12 cellular contexts compared by ENCODE assay signal in the genomic region with DNA sequence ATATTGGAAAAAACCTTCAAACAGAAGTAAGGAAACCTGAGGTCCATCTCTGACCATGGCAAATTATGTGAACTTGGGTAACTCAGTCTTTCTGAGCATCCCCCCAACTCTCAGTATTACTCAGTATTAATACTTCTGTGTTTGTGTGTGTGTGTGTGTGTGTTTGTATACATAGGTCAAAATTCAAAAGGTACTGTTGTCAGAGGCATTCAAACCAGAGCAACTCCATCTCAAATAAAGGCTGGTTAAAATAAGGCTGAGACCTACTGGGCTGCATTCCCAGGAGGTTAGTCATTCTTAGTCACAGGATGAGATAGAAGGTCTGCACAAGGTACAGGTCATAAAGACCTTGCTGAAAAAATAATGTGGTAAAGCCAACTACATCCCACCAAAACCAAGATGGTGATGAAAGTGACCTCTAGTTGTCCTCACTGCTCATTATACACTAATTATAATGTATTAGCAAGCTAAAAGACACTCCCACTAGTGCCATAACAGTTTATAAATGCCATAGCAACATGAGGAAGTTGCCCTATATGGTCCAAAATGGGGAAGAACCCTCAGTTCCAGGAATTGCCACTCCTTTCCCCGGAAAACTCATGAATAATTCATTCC. TPM values are rescaled to one million over a fixed set of nuclear protein-coding genes. Genes with fewer than 3 reads are reported as not detected.
A peak's percentile ranks its signal among the peaks of the same experiment; 100 is the strongest.
DNase-seq lines count a peak whose midpoint lies in the region; ATAC-seq and TF ChIP-seq lines count a peak whose summit lies in the region.
"Had no signal": no experiment of that assay in that cellular context is flagged by ENCODE, and none has a peak within 500 bp of the region (broad histone marks: within the 10 kb centered on the region; RNA-seq: fewer than 3 reads in every experiment).

No MANE protein-coding gene starts in this region.

- no peak for TF ChIP-seq POLR2A in vagina (IDR thresholded peaks at IDR 0.05)

- H3K36me3 ChIP-seq in vagina: no peaks in the 10 kb centered on the region

- TF ChIP-seq CTCF in AG09309 (IDR thresholded peaks at IDR 0.05; ENCODE audit: control insufficient read depth, insufficient read depth, low read depth, low read length, missing control alignments) (no peak), nephron progenitor cell (IDR thresholded peaks at IDR 0.05) (no peak), vagina (IDR thresholded peaks at IDR 0.05) (no peak)

- no peak overlapping the region for H3K27ac ChIP-seq in vagina

- no peaks in the 10 kb centered on the region for H3K4me1 Mint-ChIP-seq in nephron progenitor cell
- no peaks in the 10 kb centered on the region for H3K4me1 Mint-ChIP-seq in activated T-helper 2 cell treated with anti-CD3 and anti-CD28 coated beads, Interferon-gamma antibody, Interleukin-2, Interleukin-4, amounts not matched to agents 10 μg/mL and 5 μg/mL and 100 μg/mL, durations not matched to agents 14 hours and 24 hours and 36 hours (ENCODE audit: low read depth)
- H3K4me1 Mint-ChIP-seq: CD4-positive, alpha-beta memory T cell had no signal

- no peaks in the 10 kb centered on the region for H3K9me3 ChIP-seq in vagina

- H3K27ac Mint-ChIP-seq in nephron progenitor cell: no peak overlapping the region
- H3K27ac Mint-ChIP-seq in activated T-helper 2 cell treated with anti-CD3 and anti-CD28 coated beads, Interferon-gamma antibody, Interleukin-2, Interleukin-4, amounts not matched to agents 10 μg/mL and 5 μg/mL and 100 μg/mL, durations not matched to agents 14 hours and 24 hours and 36 hours: no peak overlapping the region
- H3K27ac Mint-ChIP-seq: CD4-positive, alpha-beta memory T cell had no signal

- H3K9me3 Mint-ChIP-seq in nephron progenitor cell: peaks cover 18% of the 10 kb centered on the region
- H3K9me3 Mint-ChIP-seq in activated T-helper 2 cell treated with anti-CD3 and anti-CD28 coated beads, Interferon-gamma antibody, Interleukin-2, Interleukin-4, amounts not matched to agents 10 μg/mL and 5 μg/mL and 100 μg/mL, durations not matched to agents 14 hours and 24 hours and 36 hours: no peaks in the 10 kb centered on the region

- TF ChIP-seq RAD21 in Ishikawa (IDR thresholded peaks at IDR 0.05; ENCODE audit: low read depth): no peak

- peaks cover 9% of the 10 kb centered on the region for H3K4me1 ChIP-seq in vagina

- H3K27me3 ChIP-seq in vagina: no peaks in the 10 kb centered on the region

- ATAC-seq in HG03520 (IDR thresholded peaks at IDR 0.05; ENCODE audit: unreplicated experiment): no peak

- intact Hi-C loops in vagina (cut with DNase I): no loop called here
- intact Hi-C loops in activated T-helper 2 cell treated with anti-CD3 and anti-CD28 coated beads, Interferon-gamma antibody, Interleukin-2, Interleukin-4, amounts not matched to agents 10 μg/mL and 5 μg/mL and 100 μg/mL, durations not matched to agents 14 hours and 24 hours and 36 hours (cut with micrococcal nuclease): no loop called here

- H3K27me3 Mint-ChIP-seq in nephron progenitor cell (ENCODE audit: low read depth, poor library complexity): peaks cover 7% of the 10 kb centered on the region
- peaks cover 15% of the 10 kb centered on the region for H3K27me3 Mint-ChIP-seq in activated T-helper 2 cell treated with anti-CD3 and anti-CD28 coated beads, Interferon-gamma antibody, Interleukin-2, Interleukin-4, amounts not matched to agents 10 μg/mL and 5 μg/mL and 100 μg/mL, durations not matched to agents 14 hours and 24 hours and 36 hours (ENCODE audit: low read depth)

- TF ChIP-seq EP300 in Ishikawa (IDR thresholded peaks at IDR 0.05; ENCODE audit: borderline replicate concordance): peak; percentile 42; the same call in 1 of the 2 replicates

- DNase-seq in AG09309 (ENCODE audit: low read depth): peak; percentile 67
- peak; percentile 86 for DNase-seq in astrocyte of the hippocampus (ENCODE audit: low read depth, low spot score)
- peak; percentile 91 for DNase-seq in kidney tubule cell (ENCODE audit: low spot score)
- no peak for DNase-seq in nephron progenitor cell
- DNase-seq in vagina (ENCODE audit: extremely low spot score in 2 of 2): no peak
- no peak for DNase-seq in activated T-helper 2 cell treated with anti-CD3 and anti-CD28 coated beads, Interferon-gamma antibody, Interleukin-2, Interleukin-4, amounts not matched to agents 10 μg/mL and 5 μg/mL and 100 μg/mL, durations not matched to agents 14 hours and 24 hours and 36 hours (ENCODE audit: low spot score)
- DNase-seq: activated T-cell treated with anti-CD3 and anti-CD28 coated beads for 4 hours; CD4-positive, alpha-beta memory T cell; SHP77 treated with DMSO at 0.1 percent for 48 hours had no signal

- H3K4me3 Mint-ChIP-seq in nephron progenitor cell: no peak overlapping the region
- no peak overlapping the region for H3K4me3 Mint-ChIP-seq in activated T-helper 2 cell treated with anti-CD3 and anti-CD28 coated beads, Interferon-gamma antibody, Interleukin-2, Interleukin-4, amounts not matched to agents 10 μg/mL and 5 μg/mL and 100 μg/mL, durations not matched to agents 14 hours and 24 hours and 36 hours (ENCODE audit: low read depth)
- H3K4me3 Mint-ChIP-seq: CD4-positive, alpha-beta memory T cell had no signal

- no peaks in the 10 kb centered on the region for H3K36me3 Mint-ChIP-seq in nephron progenitor cell (ENCODE audit: low read depth)
- H3K36me3 Mint-ChIP-seq in activated T-helper 2 cell treated with anti-CD3 and anti-CD28 coated beads, Interferon-gamma antibody, Interleukin-2, Interleukin-4, amounts not matched to agents 10 μg/mL and 5 μg/mL and 100 μg/mL, durations not matched to agents 14 hours and 24 hours and 36 hours (ENCODE audit: low read depth): no peaks in the 10 kb centered on the region
- H3K36me3 Mint-ChIP-seq: CD4-positive, alpha-beta memory T cell had no signal

- no peak overlapping the region for H3K4me3 ChIP-seq in AG09309 (ENCODE audit: control insufficient read depth, low read depth, low read length)
- no peak overlapping the region for H3K4me3 ChIP-seq in vagina

TF ChIP-seq in Ishikawa, 13 proteins besides CTCF, POLR2A, EP300 and RAD21:
- TF ChIP-seq CEBPB (IDR thresholded peaks at IDR 0.05) (no peak), TCF12 (IDR thresholded peaks at IDR 0.05; ENCODE audit: low read depth) (0 out of 2 replicates have a peak, but pooled peaks have one; percentile 37), TEAD4 (IDR thresholded peaks at IDR 0.05) (peak; percentile 89)

RNA-seq across cellular contexts. Expression of a gene that starts 33.3 kb away (rescaled TPM):
- total RNA-seq in vagina: not detected
- total RNA-seq in activated T-helper 2 cell treated with anti-CD3 and anti-CD28 coated beads, Interferon-gamma antibody, Interleukin-2, Interleukin-4, amounts not matched to agents 10 μg/mL and 5 μg/mL and 100 μg/mL, durations not matched to agents 14 hours and 24 hours and 36 hours: not detected in 2 replicates
- total RNA-seq: CD4-positive, alpha-beta memory T cell; mononuclear cell had no signal

Comparison
In these comparisons a context has a peak if more than half of its experiments do, and no peak if none do; other contexts are left out.
1. DNase-seq: peak in AG09309 (single experiment), astrocyte of the hippocampus (single experiment) and kidney tubule cell (single experiment); none in nephron progenitor cell (single experiment), vagina (0 of 2) and activated T-helper 2 cell treated with anti-CD3 and anti-CD28 coated beads, Interferon-gamma antibody, Interleukin-2, Interleukin-4, amounts not matched to agents 10 μg/mL and 5 μg/mL and 100 μg/mL, durations not matched to agents 14 hours and 24 hours and 36 hours (single experiment).